8 cellular contexts compared by ENCODE assay signal in genomic region chr1:172135076-172135672, GRCh38.
DNase-seq lines count a peak whose midpoint lies in the region; TF ChIP-seq lines count a peak whose summit lies in the region.

No MANE protein-coding gene starts in this region.

- DNase-seq in stimulated activated CD8-positive, alpha-beta memory T cell treated with anti-CD3 and anti-CD28 coated beads, Interleukin-12 subunit alpha, Interleukin-12 subunit beta, amount 100 ng/mL, for 1 hour (ENCODE audit: low read depth): peak; percentile 16
- no peak for DNase-seq in stimulated activated CD8-positive, alpha-beta memory T cell treated with anti-CD3 and anti-CD28 coated beads, Interleukin-4, amount 100 ng/mL, for 48 hours
- peak; percentile 49 for DNase-seq in RPMI8226
- no peak for DNase-seq in fibroblast of the aortic adventitia (ENCODE audit: low read depth)
- DNase-seq in type B pancreatic cell (ENCODE audit: extremely low spot score, unreplicated experiment): no peak
- no peak for DNase-seq in effector CD8-positive, alpha-beta T cell (lab: John Stamatoyannopoulos, UW)
- DNase-seq in LoVo (ENCODE audit: low spot score): no peak
- DNase-seq in kidney glomerular epithelial cell (lab: John Stamatoyannopoulos, UW): no peak

- peaks cover 7% of the 10 kb centered on the region for H3K36me3 Mint-ChIP-seq in type B pancreatic cell

- H3K4me3 ChIP-seq in fibroblast of the aortic adventitia (ENCODE audit: low read depth, low read length): no peak overlapping the region

- H3K27me3 Mint-ChIP-seq in type B pancreatic cell: no peaks in the 10 kb centered on the region

- peaks cover 16% of the 10 kb centered on the region for H3K4me1 Mint-ChIP-seq in type B pancreatic cell (ENCODE audit: unreplicated experiment)

- H3K9me3 Mint-ChIP-seq in type B pancreatic cell: peaks cover 9% of the 10 kb centered on the region

- no peak overlapping the region for H3K27ac Mint-ChIP-seq in type B pancreatic cell

- TF ChIP-seq CTCF in fibroblast of the aortic adventitia (IDR thresholded peaks at IDR 0.05; ENCODE audit: insufficient read depth, low read length) (peak; percentile 48), type B pancreatic cell (conservative IDR thresholded peaks at IDR 0.05) (peak; percentile 70)

- H3K4me3 Mint-ChIP-seq in type B pancreatic cell: no peak overlapping the region

Comparison
In these comparisons a context has a peak if more than half of its experiments do, and no peak if none do; other contexts are left out.
1. DNase-seq: peak in stimulated activated CD8-positive, alpha-beta memory T cell treated with anti-CD3 and anti-CD28 coated beads, Interleukin-12 subunit alpha, Interleukin-12 subunit beta, amount 100 ng/mL, for 1 hour (single experiment) and RPMI8226 (single experiment); none in stimulated activated CD8-positive, alpha-beta memory T cell treated with anti-CD3 and anti-CD28 coated beads, Interleukin-4, amount 100 ng/mL, for 48 hours (single experiment), fibroblast of the aortic adventitia (single experiment), type B pancreatic cell (single experiment), effector CD8-positive, alpha-beta T cell (single experiment), LoVo (single experiment) and kidney glomerular epithelial cell (single experiment).